15 cellular contexts compared by ENCODE assay signal in the genomic region with DNA sequence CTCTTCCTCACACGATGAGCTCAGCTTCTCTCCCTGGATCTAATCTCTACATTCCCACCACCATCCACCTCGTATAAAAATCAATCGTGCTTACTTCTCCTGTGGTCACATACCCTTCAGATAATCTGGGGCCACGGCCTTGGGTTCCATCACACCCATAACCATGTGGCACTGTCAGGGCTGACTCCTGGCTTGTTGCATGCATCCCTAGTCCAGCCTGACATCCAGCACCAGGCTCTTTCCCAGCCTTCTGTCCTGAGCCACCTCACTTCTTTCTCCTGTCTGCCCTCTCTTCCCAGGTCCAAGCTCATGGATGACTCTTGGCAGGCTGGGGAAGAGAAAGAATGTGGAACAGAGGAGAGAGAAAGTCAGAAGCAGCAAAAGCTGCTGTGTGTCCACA.
DNase-seq lines count a peak whose midpoint lies in the region; ATAC-seq and TF ChIP-seq lines count a peak whose summit lies in the region.
"Had no signal": no experiment of that assay in that cellular context is flagged by ENCODE, and none has a peak within 500 bp of the region (broad histone marks: within the 10 kb centered on the region; RNA-seq: fewer than 3 reads in every experiment).

No MANE protein-coding gene starts in this region.

- H2AFZ ChIP-seq in OCI-LY1 (ENCODE audit: low read length): no peak overlapping the region

- intact Hi-C loops in sigmoid colon (cut with DNase I): loop anchor here (5.0 to 10.0 kb wide), 2 partner anchors 118 to 200 kb away; partner anchors contain the start of gene BACH2

- no peak for DNase-seq in chondrocyte (ENCODE audit: low spot score)
- DNase-seq in sigmoid colon: no peak
- no peak for DNase-seq in midbrain (lab: John Stamatoyannopoulos, UW)
- DNase-seq in HPDE6-E6E7 (ENCODE audit: extremely low spot score): no peak
- DNase-seq: activated CD8-positive, alpha-beta memory T cell treated with anti-CD3 and anti-CD28 coated beads, Interleukin-2, amount 10 ng/mL, durations not matched to agents 7 days and 5 days; activated effector memory CD4-positive, alpha-beta T cell treated with anti-CD3 and anti-CD28 coated beads, Interleukin-2, amount 50 U/mL, for 16 hours; effector CD8-positive, alpha-beta T cell; GDM1; KBM-7; NCI-H1092 treated with DMSO at 0.1 percent for 48 hours; WERI-Rb-1 had no signal

- no peak for TF ChIP-seq POLR2A in sigmoid colon (IDR thresholded peaks at IDR 0.05)

- H3K9ac ChIP-seq in BLaER1 treated with 17β-estradiol and CSF1 and Interleukin-3, amounts not matched to agents 10 nM and 100 nM: no peak overlapping the region; a peak in 1 of 22 replicates
- no peak overlapping the region for H3K9ac ChIP-seq in OCI-LY1 (ENCODE audit: low read length)

- H3K27ac ChIP-seq in BLaER1 treated with 17β-estradiol and CSF1 and Interleukin-3, amounts not matched to agents 10 nM and 100 nM: peak overlapping the region in 8 of 11 experiments; percentile 37 to 84 (median 72); a peak in 15 of 22 replicates
- peak overlapping the region; percentile 11 for H3K27ac ChIP-seq in OCI-LY1 (ENCODE audit: low read depth, low read length, poor library complexity, severe bottlenecking)
- peak overlapping the region in 3 of 4 donors; percentile 72 to 81 (median 77) for H3K27ac ChIP-seq in sigmoid colon
- H3K27ac ChIP-seq: WERI-Rb-1 had no signal

- peaks cover 36% of the 10 kb centered on the region for H3K4me1 Mint-ChIP-seq in chondrocyte (ENCODE audit: low read depth)

- no peaks in the 10 kb centered on the region for H3K27me3 Mint-ChIP-seq in chondrocyte (ENCODE audit: low read depth)

- H4K20me1 ChIP-seq in BLaER1 treated with 17β-estradiol and CSF1 and Interleukin-3, amounts not matched to agents 10 nM and 100 nM: peaks cover 0 to 42% (median 0%) of the 10 kb centered on the region in 11 experiments; a peak in 2 of 22 replicates
- H4K20me1 ChIP-seq in OCI-LY1 (ENCODE audit: insufficient read depth, low read length): no peaks in the 10 kb centered on the region

- H3K4me3 ChIP-seq in BLaER1 treated with 17β-estradiol and CSF1 and Interleukin-3, amounts not matched to agents 10 nM and 100 nM: no peak overlapping the region
- H3K4me3 ChIP-seq in OCI-LY1 (ENCODE audit: low read depth, low read length, poor library complexity, severe bottlenecking): no peak overlapping the region
- no peak overlapping the region for H3K4me3 ChIP-seq in sigmoid colon

- peak overlapping the region in 5 of 11 experiments; percentile 31 to 64 (median 51); a peak in 9 of 22 replicates for H3K4me2 ChIP-seq in BLaER1 treated with 17β-estradiol and CSF1 and Interleukin-3, amounts not matched to agents 10 nM and 100 nM
- H3K4me2 ChIP-seq in OCI-LY1 (ENCODE audit: low read length): no peak overlapping the region

- no peaks in the 10 kb centered on the region for H3K36me3 ChIP-seq in BLaER1 treated with 17β-estradiol and CSF1 and Interleukin-3, amounts not matched to agents 10 nM and 100 nM
- H3K36me3 ChIP-seq in OCI-LY1 (ENCODE audit: insufficient read depth, low read length) (peaks cover 38% of the 10 kb centered on the region), sigmoid colon (no peaks in the 10 kb centered on the region)
- H3K36me3 ChIP-seq: WERI-Rb-1 had no signal

- H3K4me3 Mint-ChIP-seq in chondrocyte (ENCODE audit: unreplicated experiment): no peak overlapping the region
- H3K4me3 Mint-ChIP-seq: activated CD8-positive, alpha-beta memory T cell treated with anti-CD3 and anti-CD28 coated beads, Interleukin-2, amount 10 ng/mL, durations not matched to agents 7 days and 5 days had no signal

- no peaks in the 10 kb centered on the region for H3K9me2 ChIP-seq in OCI-LY1 (ENCODE audit: low read depth, low read length)

- no peak for ATAC-seq in HG02678 (IDR thresholded peaks at IDR 0.05; ENCODE audit: unreplicated experiment)
- ATAC-seq in SK-N-SH treated with all-trans-retinoic acid at 6 μM for 48 hours: no peak
- ATAC-seq: activated CD8-positive, alpha-beta memory T cell treated with anti-CD3 and anti-CD28 coated beads, Interleukin-2, amount 10 ng/mL, durations not matched to agents 7 days and 5 days had no signal

- no peaks in the 10 kb centered on the region for H3K9me3 Mint-ChIP-seq in chondrocyte (ENCODE audit: low read depth)

- no peaks in the 10 kb centered on the region; a peak in 1 of 22 replicates for H3K9me3 ChIP-seq in BLaER1 treated with 17β-estradiol and CSF1 and Interleukin-3, amounts not matched to agents 10 nM and 100 nM (replicated peaks in 1 of 11)
- H3K9me3 ChIP-seq in OCI-LY1 (ENCODE audit: low read length) (no peaks in the 10 kb centered on the region), sigmoid colon (no peaks in the 10 kb centered on the region)

- peak overlapping the region; percentile 80 for H3K27ac Mint-ChIP-seq in chondrocyte (ENCODE audit: unreplicated experiment)
- H3K27ac Mint-ChIP-seq: activated CD8-positive, alpha-beta memory T cell treated with anti-CD3 and anti-CD28 coated beads, Interleukin-2, amount 10 ng/mL, durations not matched to agents 7 days and 5 days had no signal

- peaks cover 91% of the 10 kb centered on the region for H3K79me2 ChIP-seq in OCI-LY1 (ENCODE audit: insufficient read depth, low read length)

- 90 to 91% methylated on average over 4 of the region's 4 CpGs for WGBS in sigmoid colon, 2 donors

- H3K36me3 Mint-ChIP-seq in chondrocyte (ENCODE audit: low read depth): no peaks in the 10 kb centered on the region

- TF ChIP-seq CTCF in OCI-LY1 (IDR thresholded peaks at IDR 0.05; ENCODE audit: low read length): no peak
- TF ChIP-seq CTCF in chondrocyte (IDR thresholded peaks at IDR 0.05): no peak
- TF ChIP-seq CTCF in sigmoid colon (IDR thresholded peaks at IDR 0.05): no peak

- H3K27me3 ChIP-seq in BLaER1 treated with 17β-estradiol and CSF1 and Interleukin-3, amounts not matched to agents 10 nM and 100 nM: no peaks in the 10 kb centered on the region
- H3K27me3 ChIP-seq in OCI-LY1 (ENCODE audit: insufficient read depth, low read length): no peaks in the 10 kb centered on the region
- no peaks in the 10 kb centered on the region for H3K27me3 ChIP-seq in sigmoid colon

- TF ChIP-seq EP300 in sigmoid colon (IDR thresholded peaks at IDR 0.05): no peak

- H3K4me1 ChIP-seq in BLaER1 treated with 17β-estradiol and CSF1 and Interleukin-3, amounts not matched to agents 10 nM and 100 nM: peaks cover 0 to 42% (median 24%) of the 10 kb centered on the region in 10 experiments; a peak in 15 of 20 replicates
- H3K4me1 ChIP-seq in OCI-LY1 (ENCODE audit: insufficient read depth, low read length, severe bottlenecking) (peaks cover 36% of the 10 kb centered on the region), sigmoid colon (peaks cover 0 to 22% (median 19%) of the 10 kb centered on the region in 4 donors)

- no peaks in the 10 kb centered on the region for H3F3A ChIP-seq in OCI-LY1 (ENCODE audit: insufficient read depth, low read length)

TF ChIP-seq in SK-N-SH treated with all-trans-retinoic acid at 6 μM for 48 hours, 23 proteins besides CTCF, POLR2A, EP300 and RAD21 (continues in another document):
- no peak for TF ChIP-seq OSR1 (CRISPR knock-in tag; IDR thresholded peaks at IDR 0.05)
- TF ChIP-seq ZC3H10 (CRISPR knock-in tag; IDR thresholded peaks at IDR 0.05): no peak
- no peak for TF ChIP-seq PPARA (CRISPR knock-in tag; IDR thresholded peaks at IDR 0.05; ENCODE audit: borderline replicate concordance)
- no peak for TF ChIP-seq TOX (CRISPR knock-in tag; IDR thresholded peaks at IDR 0.05; ENCODE audit: borderline replicate concordance)
- TF ChIP-seq GLIS3 (CRISPR knock-in tag; IDR thresholded peaks at IDR 0.05): no peak
- TF ChIP-seq ARNTL (CRISPR knock-in tag; IDR thresholded peaks at IDR 0.05; ENCODE audit: borderline replicate concordance, low read depth): no peak
- no peak for TF ChIP-seq TCF4 (CRISPR knock-in tag; IDR thresholded peaks at IDR 0.05; ENCODE audit: borderline replicate concordance)
- TF ChIP-seq SNAI2 (CRISPR knock-in tag; IDR thresholded peaks at IDR 0.05): no peak
- TF ChIP-seq, protein P1, sequence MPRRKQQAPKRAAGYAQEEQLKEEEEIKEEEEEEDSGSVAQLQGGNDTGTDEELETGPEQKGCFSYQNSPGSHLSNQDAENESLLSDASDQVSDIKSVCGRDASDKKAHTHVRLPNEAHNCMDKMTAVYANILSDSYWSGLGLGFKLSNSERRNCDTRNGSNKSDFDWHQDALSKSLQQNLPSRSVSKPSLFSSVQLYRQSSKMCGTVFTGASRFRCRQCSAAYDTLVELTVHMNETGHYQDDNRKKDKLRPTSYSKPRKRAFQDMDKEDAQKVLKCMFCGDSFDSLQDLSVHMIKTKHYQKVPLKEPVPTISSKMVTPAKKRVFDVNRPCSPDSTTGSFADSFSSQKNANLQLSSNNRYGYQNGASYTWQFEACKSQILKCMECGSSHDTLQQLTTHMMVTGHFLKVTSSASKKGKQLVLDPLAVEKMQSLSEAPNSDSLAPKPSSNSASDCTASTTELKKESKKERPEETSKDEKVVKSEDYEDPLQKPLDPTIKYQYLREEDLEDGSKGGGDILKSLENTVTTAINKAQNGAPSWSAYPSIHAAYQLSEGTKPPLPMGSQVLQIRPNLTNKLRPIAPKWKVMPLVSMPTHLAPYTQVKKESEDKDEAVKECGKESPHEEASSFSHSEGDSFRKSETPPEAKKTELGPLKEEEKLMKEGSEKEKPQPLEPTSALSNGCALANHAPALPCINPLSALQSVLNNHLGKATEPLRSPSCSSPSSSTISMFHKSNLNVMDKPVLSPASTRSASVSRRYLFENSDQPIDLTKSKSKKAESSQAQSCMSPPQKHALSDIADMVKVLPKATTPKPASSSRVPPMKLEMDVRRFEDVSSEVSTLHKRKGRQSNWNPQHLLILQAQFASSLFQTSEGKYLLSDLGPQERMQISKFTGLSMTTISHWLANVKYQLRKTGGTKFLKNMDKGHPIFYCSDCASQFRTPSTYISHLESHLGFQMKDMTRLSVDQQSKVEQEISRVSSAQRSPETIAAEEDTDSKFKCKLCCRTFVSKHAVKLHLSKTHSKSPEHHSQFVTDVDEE (CRISPR knock-in tag; IDR thresholded peaks at IDR 0.05): no peak
- TF ChIP-seq ZNF565 (CRISPR knock-in tag; conservative IDR thresholded peaks at IDR 0.05; ENCODE audit: low read depth): no peak
- TF ChIP-seq, protein P2, sequence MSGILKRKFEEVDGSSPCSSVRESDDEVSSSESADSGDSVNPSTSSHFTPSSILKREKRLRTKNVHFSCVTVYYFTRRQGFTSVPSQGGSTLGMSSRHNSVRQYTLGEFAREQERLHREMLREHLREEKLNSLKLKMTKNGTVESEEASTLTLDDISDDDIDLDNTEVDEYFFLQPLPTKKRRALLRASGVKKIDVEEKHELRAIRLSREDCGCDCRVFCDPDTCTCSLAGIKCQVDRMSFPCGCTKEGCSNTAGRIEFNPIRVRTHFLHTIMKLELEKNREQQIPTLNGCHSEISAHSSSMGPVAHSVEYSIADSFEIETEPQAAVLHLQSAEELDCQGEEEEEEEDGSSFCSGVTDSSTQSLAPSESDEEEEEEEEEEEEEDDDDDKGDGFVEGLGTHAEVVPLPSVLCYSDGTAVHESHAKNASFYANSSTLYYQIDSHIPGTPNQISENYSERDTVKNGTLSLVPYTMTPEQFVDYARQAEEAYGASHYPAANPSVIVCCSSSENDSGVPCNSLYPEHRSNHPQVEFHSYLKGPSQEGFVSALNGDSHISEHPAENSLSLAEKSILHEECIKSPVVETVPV (CRISPR knock-in tag; IDR thresholded peaks at IDR 0.05): no peak

Comparison
In these comparisons a context has a peak if more than half of its experiments do, and no peak if none do; other contexts are left out.
1. H3K27ac ChIP-seq: peak in every context shown above with its lines; median percentile 77 in sigmoid colon; 72 in BLaER1 treated with 17β-estradiol and CSF1 and Interleukin-3, amounts not matched to agents 10 nM and 100 nM; 11 in OCI-LY1.